In the genomic region with DNA sequence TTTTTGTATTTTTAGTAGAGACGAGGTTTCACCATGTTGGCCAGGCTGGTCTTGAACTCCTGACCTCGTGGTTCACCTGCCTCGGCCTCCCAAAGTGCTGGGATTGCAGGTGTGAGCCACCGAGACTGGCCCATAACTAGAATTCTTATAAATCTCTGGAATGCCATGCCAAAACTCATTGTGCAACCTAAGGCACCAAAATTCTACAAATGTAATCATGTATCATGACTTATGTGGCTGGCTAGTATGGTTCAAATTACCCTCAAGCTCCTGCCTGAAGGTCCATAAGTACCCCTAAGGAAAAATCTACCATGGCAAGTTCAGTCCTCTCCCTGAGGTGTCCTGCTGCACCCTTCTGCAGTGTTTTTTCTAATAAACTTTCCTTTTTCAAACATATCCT, we compare ENCODE assay signal across 19 cellular contexts.
"Had no signal": no experiment of that assay in that cellular context is flagged by ENCODE, and none has a peak within 500 bp of the region (broad histone marks: within the 10 kb centered on the region; RNA-seq: fewer than 3 reads in every experiment).

No MANE protein-coding gene starts in this region.

- H3K36me3 Mint-ChIP-seq: mesothelial cell of epicardium; naive B cell; natural killer cell; stimulated activated memory B cell treated with anti-CD40 and anti-IgM and Interleukin-4, amounts not matched to agents 10 μg/mL and 1 μg/mL and 100 μg/mL, for 72 hours; type B pancreatic cell had no signal

- H3K9me3 Mint-ChIP-seq: natural killer cell; stimulated activated memory B cell treated with anti-CD40 and anti-IgM and Interleukin-4, amounts not matched to agents 10 μg/mL and 1 μg/mL and 100 μg/mL, for 72 hours; type B pancreatic cell had no signal

- ATAC-seq: heart right ventricle; natural killer cell; pancreas; stimulated activated memory B cell treated with anti-CD40 and anti-IgM and Interleukin-4, amounts not matched to agents 10 μg/mL and 1 μg/mL and 100 μg/mL, for 72 hours; stimulated activated naive CD8-positive, alpha-beta T cell treated with anti-CD3 and anti-CD28 coated beads, Interleukin-15, Interleukin-2, amounts not matched to agents 100 U/mL and 50 U/mL, for 24 hours had no signal

- H3K27me3 Mint-ChIP-seq: type B pancreatic cell had no signal

- H3K27ac Mint-ChIP-seq: mesothelial cell of epicardium; naive B cell; natural killer cell; stimulated activated memory B cell treated with anti-CD40 and anti-IgM and Interleukin-4, amounts not matched to agents 10 μg/mL and 1 μg/mL and 100 μg/mL, for 72 hours; type B pancreatic cell had no signal

- H3K4me3 Mint-ChIP-seq: mesothelial cell of epicardium; naive B cell; natural killer cell; stimulated activated memory B cell treated with anti-CD40 and anti-IgM and Interleukin-4, amounts not matched to agents 10 μg/mL and 1 μg/mL and 100 μg/mL, for 72 hours; type B pancreatic cell had no signal

- H3K4me1 Mint-ChIP-seq: naive B cell; natural killer cell; stimulated activated memory B cell treated with anti-CD40 and anti-IgM and Interleukin-4, amounts not matched to agents 10 μg/mL and 1 μg/mL and 100 μg/mL, for 72 hours had no signal

- DNase-seq: heart right ventricle; islet precursor cell; left ventricle myocardium inferior; mesendoderm; naive B cell; natural killer cell; pancreas; posterior cingulate gyrus; sigmoid colon; stimulated activated CD4-positive, alpha-beta T cell treated with anti-CD3 and anti-CD28 coated beads, Interleukin-1b, Interleukin-23, amount 100 ng/mL, for 48 hours; stimulated activated CD4-positive, alpha-beta T cell treated with anti-CD3 and anti-CD28 coated beads, Interleukin-2, amount 100 ng/mL, for 48 hours; stimulated activated CD4-positive, alpha-beta T cell treated with anti-CD3 and anti-CD28 coated beads, Interleukin-4, amount 100 ng/mL, for 4 hours; stimulated activated CD8-positive, alpha-beta memory T cell treated with anti-CD3 and anti-CD28 coated beads, Interleukin-4, amount 100 ng/mL, for 48 hours; stimulated activated naive CD8-positive, alpha-beta T cell treated with anti-CD3 and anti-CD28 coated beads, Interleukin-15, Interleukin-2, amounts not matched to agents 100 U/mL and 50 U/mL, for 24 hours; stomach; uterus had no signal
